In the genomic region with DNA sequence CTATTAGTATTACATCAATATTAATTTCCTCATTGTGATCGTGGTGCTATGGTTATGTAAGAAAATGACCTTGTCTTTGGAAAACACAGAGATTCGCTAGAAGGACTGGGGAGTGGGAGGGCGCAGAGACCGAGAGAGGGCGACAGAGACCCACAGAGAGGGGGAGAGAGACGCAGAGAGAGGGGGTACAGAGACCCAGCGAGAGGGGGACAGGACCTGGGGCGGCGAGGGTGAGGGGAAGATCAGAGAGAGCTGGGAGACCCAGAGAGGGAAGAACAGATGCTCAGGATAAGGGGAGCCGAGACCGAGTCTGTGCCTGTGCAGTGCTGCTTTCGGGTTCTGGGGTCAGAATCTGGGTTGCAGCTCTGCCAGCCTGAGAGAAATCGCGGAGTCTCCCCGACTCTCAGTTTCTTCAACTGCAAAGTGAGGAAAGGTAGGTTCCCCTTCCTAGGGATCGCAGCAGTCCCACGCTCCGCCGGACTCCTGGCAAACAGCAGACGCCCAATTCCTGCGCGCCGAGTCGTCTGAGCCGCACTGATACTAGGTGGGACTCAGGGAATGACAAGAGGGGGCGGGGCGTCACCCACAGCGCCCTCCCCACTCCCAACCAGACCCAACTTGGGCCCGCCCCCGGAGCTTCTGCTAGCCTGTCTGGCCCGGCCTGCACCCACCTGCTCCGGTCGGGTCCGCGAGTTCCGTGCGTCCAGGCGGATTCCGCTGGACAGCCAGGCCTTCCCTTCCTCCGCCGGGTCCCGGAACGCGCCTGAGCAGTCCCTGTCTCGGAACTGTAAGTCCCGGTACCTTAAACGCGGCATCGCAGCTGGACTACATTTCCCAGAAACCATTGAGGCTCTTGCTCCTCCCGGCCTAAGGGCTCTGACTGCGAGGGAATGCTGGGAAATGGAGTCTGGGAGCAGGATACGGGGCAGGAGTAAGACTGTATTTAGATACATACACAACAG, we compare ENCODE assay signal across 8 cellular contexts. TPM values are rescaled to one million over a fixed set of nuclear protein-coding genes. Genes with fewer than 3 reads are reported as not detected.
DNase-seq lines count a peak whose midpoint lies in the region; ATAC-seq and TF ChIP-seq lines count a peak whose summit lies in the region.

No MANE protein-coding gene starts in this region.

- intact Hi-C loops in activated CD8-positive, alpha-beta T cell treated with anti-CD3 and anti-CD28 coated beads for 36 hours (cut with micrococcal nuclease) = no loop called here
- intact Hi-C loops in lower leg skin (cut with DNase I; ENCODE audit: low total_unique reads) = no loop called here

- no peak overlapping the region for H3K27ac Mint-ChIP-seq in HFFc6
- no peak overlapping the region for H3K27ac Mint-ChIP-seq in activated CD8-positive, alpha-beta T cell treated with anti-CD3 and anti-CD28 coated beads for 36 hours

- H3K4me3 Mint-ChIP-seq in HFFc6 = peak overlapping the region; percentile 76
- peak overlapping the region; percentile 51 for H3K4me3 Mint-ChIP-seq in activated CD8-positive, alpha-beta T cell treated with anti-CD3 and anti-CD28 coated beads for 36 hours

- H3K27me3 Mint-ChIP-seq in HFFc6 (ENCODE audit: insufficient read depth) = peaks cover 6% of the 10 kb centered on the region; the same call in 1 of the 2 replicates
- peaks cover 18% of the 10 kb centered on the region for H3K27me3 Mint-ChIP-seq in activated CD8-positive, alpha-beta T cell treated with anti-CD3 and anti-CD28 coated beads for 36 hours

- H3K27ac ChIP-seq in duodenal mucosa (ENCODE audit: low read depth, low read length) = peak overlapping the region; percentile 32

- DNase-seq in BE2C = peak; percentile 88
- peak; percentile 62 for DNase-seq in HFFc6
- peak; percentile 89 to 95 for DNase-seq in NCI-H526 (lab: John Stamatoyannopoulos, UW)
- DNase-seq in activated CD8-positive, alpha-beta T cell treated with anti-CD3 and anti-CD28 coated beads for 36 hours = peak; percentile 78
- peak; percentile 82 to 95 for DNase-seq in lower leg skin (ENCODE audit: low spot score in 2 of 2)
- peak; percentile 69 for DNase-seq in stimulated activated CD4-positive, alpha-beta T cell treated with anti-CD3 and anti-CD28 coated beads, Interleukin-4, amount 100 ng/mL, for 1 hour

- POLR2A ChIA-PET in activated CD8-positive, alpha-beta T cell treated with anti-CD3 and anti-CD28 coated beads for 36 hours (lab: Charles Lee) = interaction anchor here (0.7 kb wide), 1 partner anchor 97 kb away, joined by 3 read pairs; no protein-coding TSS in a partner anchor

- peaks cover 3% of the 10 kb centered on the region; the same call in 1 of the 2 replicates for H3K9me3 ChIP-seq in BE2C
- peaks cover 0 to 7% of the 10 kb centered on the region in 2 donors for H3K9me3 ChIP-seq in duodenal mucosa (ENCODE audit: control insufficient read depth in 1 of 2, low read length in 2 of 2)

- peak overlapping the region; percentile 43 to 63 for H3K9ac ChIP-seq in duodenal mucosa (ENCODE audit: low read depth in 1 of 2, low read length in 2 of 2)

- peaks cover 17% of the 10 kb centered on the region for H3K9me3 Mint-ChIP-seq in HFFc6
- peaks cover 4% of the 10 kb centered on the region for H3K9me3 Mint-ChIP-seq in activated CD8-positive, alpha-beta T cell treated with anti-CD3 and anti-CD28 coated beads for 36 hours

- no peaks in the 10 kb centered on the region for H3K27me3 ChIP-seq in BE2C
- peaks cover 0 to 2% of the 10 kb centered on the region in 2 donors for H3K27me3 ChIP-seq in duodenal mucosa (ENCODE audit: control insufficient read depth in 1 of 2, insufficient read depth in 2 of 2, low read length in 2 of 2)

- H3K4me3 ChIP-seq in BE2C (ENCODE audit: low read depth, low read length) (peak overlapping the region; percentile 76), duodenal mucosa (ENCODE audit: low read depth in 1 of 2, low read length in 2 of 2) (peak overlapping the region; percentile 81 to 82), lower leg skin (ENCODE audit: low read depth, poor library complexity, severe bottlenecking) (peak overlapping the region; percentile 33)

- TF ChIP-seq POLR2A in lower leg skin (IDR thresholded peaks at IDR 0.05) = no peak

- H3K4me1 ChIP-seq in BE2C = no peaks in the 10 kb centered on the region
- peaks cover 0 to 8% of the 10 kb centered on the region in 2 donors for H3K4me1 ChIP-seq in duodenal mucosa (ENCODE audit: control insufficient read depth in 1 of 2, insufficient read depth in 2 of 2, low read length in 2 of 2)

- 0 to 1% methylated on average over 40 to 48 of the region's 52 CpGs for WGBS in lower leg skin, 2 donors

- peak; percentile 81 for TF ChIP-seq CTCF in BE2C (IDR thresholded peaks at IDR 0.05; ENCODE audit: low read depth, low read length)
- peak; percentile 35; the same call in 1 of the 2 replicates for TF ChIP-seq CTCF in HFFc6 (IDR thresholded peaks at IDR 0.05)
- peak; percentile 31 for TF ChIP-seq CTCF in activated CD8-positive, alpha-beta T cell treated with anti-CD3 and anti-CD28 coated beads for 36 hours (IDR thresholded peaks at IDR 0.05)
- no peak for TF ChIP-seq CTCF in lower leg skin (IDR thresholded peaks at IDR 0.05)

- CTCF ChIA-PET in activated CD8-positive, alpha-beta T cell treated with anti-CD3 and anti-CD28 coated beads for 36 hours (lab: Charles Lee) = interaction anchor here (0.7 to 2.7 kb wide), 5 partner anchors 12 to 313 kb away, joined by 3 to 10 read pairs (median 4); no protein-coding TSS in a partner anchor

- ATAC-seq in activated CD8-positive, alpha-beta T cell treated with anti-CD3 and anti-CD28 coated beads for 36 hours = peak; percentile 96
- no peak for ATAC-seq in HG03095 (IDR thresholded peaks at IDR 0.05; ENCODE audit: unreplicated experiment)

- peaks cover 6% of the 10 kb centered on the region; the same call in 1 of the 2 replicates for H3K4me1 Mint-ChIP-seq in HFFc6 (ENCODE audit: low read depth)
- H3K4me1 Mint-ChIP-seq in activated CD8-positive, alpha-beta T cell treated with anti-CD3 and anti-CD28 coated beads for 36 hours (ENCODE audit: low read depth) = peaks cover 4% of the 10 kb centered on the region

- H3K36me3 Mint-ChIP-seq in HFFc6 (ENCODE audit: low read depth) = no peaks in the 10 kb centered on the region
- H3K36me3 Mint-ChIP-seq in activated CD8-positive, alpha-beta T cell treated with anti-CD3 and anti-CD28 coated beads for 36 hours (ENCODE audit: low read depth) = no peaks in the 10 kb centered on the region

- H3K36me3 ChIP-seq in BE2C (no peaks in the 10 kb centered on the region), duodenal mucosa (ENCODE audit: control insufficient read depth in 1 of 2, insufficient read depth in 2 of 2, low read length in 2 of 2) (no peaks in the 10 kb centered on the region)

RNA-seq across cellular contexts. Expression of gene IZUMO2, which starts 15.3 kb away (rescaled TPM):
- polyA plus RNA-seq in BE2C (2012; ENCODE audit: insufficient read depth, insufficient read length, low read depth) = not detected
- total RNA-seq in HFFc6 (2021; fragmentation: NEBNext Ultra II Directional; extraction: Animal tissue kit (Norgen Biotek cat#: 25700)) = not detected
- not detected for total RNA-seq in activated CD8-positive, alpha-beta T cell treated with anti-CD3 and anti-CD28 coated beads for 36 hours
- total RNA-seq in lower leg skin = not detected

RNA-seq across cellular contexts. Expression of gene MYH14, which starts 55.7 kb away (rescaled TPM):
- not detected for polyA plus RNA-seq in BE2C (2012; ENCODE audit: insufficient read depth, insufficient read length, low read depth)
- under 1 TPM in 1 of 6 experiments, not detected in 5; 0.09 TPM for total RNA-seq in HFFc6 (2021; fragmentation: NEBNext Ultra II Directional; extraction: Animal tissue kit (Norgen Biotek cat#: 25700))
- not detected for total RNA-seq in activated CD8-positive, alpha-beta T cell treated with anti-CD3 and anti-CD28 coated beads for 36 hours
- total RNA-seq in lower leg skin = 100 to 1,000 TPM; 110 to 329 (median 202) TPM

Comparison
In these comparisons a context has a peak if more than half of its experiments do, and no peak if none do; other contexts are left out.
1. CTCF ChIP-seq: peak in BE2C (single experiment), HFFc6 (single experiment) and activated CD8-positive, alpha-beta T cell treated with anti-CD3 and anti-CD28 coated beads for 36 hours (single experiment); none in lower leg skin (0 of 3).
2. RNA of gene MYH14, which starts 55.7 kb away (total RNA-seq): 110 to 329 TPM in lower leg skin; 0.09 TPM in HFFc6 and not detected in activated CD8-positive, alpha-beta T cell treated with anti-CD3 and anti-CD28 coated beads for 36 hours; every median in the first group is over 100 times any median in the second.
3. Peak in every context shown above with its lines, with median percentiles within 50 percentile points of each other: DNase-seq and H3K4me3 ChIP-seq.